Comparison of ENCODE assay signal across 28 cellular contexts in genomic region chr1:180033387-180033786, GRCh38.
DNase-seq lines count a peak whose midpoint lies in the region; ATAC-seq, FAIRE-seq and TF ChIP-seq lines count a peak whose summit lies in the region.
"Had no signal": no experiment of that assay in that cellular context is flagged by ENCODE, and none has a peak within 500 bp of the region (broad histone marks: within the 10 kb centered on the region; RNA-seq: fewer than 3 reads in every experiment).

No MANE protein-coding gene starts in this region.

- H3K4me2 ChIP-seq in GM23248 (ENCODE audit: unreplicated experiment) (no peak overlapping the region), osteoblast (ENCODE audit: insufficient read depth, low read length) (peak overlapping the region; percentile 32), HepG2 (ENCODE audit: low read depth, low read length) (no peak overlapping the region)
- H3K4me2 ChIP-seq: PC-9 had no signal

- TF ChIP-seq CTCF in osteoblast (IDR thresholded peaks at IDR 0.05; ENCODE audit: extremely low read depth, low read depth, low read length), result no peak
- TF ChIP-seq CTCF in HepG2 (CRISPR knock-in tag; IDR thresholded peaks at IDR 0.05), result no peak

- TF ChIP-seq POLR2A in HepG2 (IDR thresholded peaks at IDR 0.05; ENCODE audit: insufficient read depth in 1 of 2, low read depth in 2 of 2, low read length in 2 of 2), result no peak

- in situ Hi-C loops in GM23248 (cut with MboI), result no loop called here
- in situ Hi-C loops in HepG2 (cut with HindIII; ENCODE audit: extremely low pct_ligation_motif_present, low pct_unique_long_range_greater_than_20kb), result no loop called here

- H3K79me2 ChIP-seq in GM23248 (ENCODE audit: insufficient read depth), result peaks cover 18% of the 10 kb centered on the region; the same call in 1 of the 2 replicates
- peaks cover 17% of the 10 kb centered on the region for H3K79me2 ChIP-seq in osteoblast (ENCODE audit: insufficient read depth, low read length)
- H3K79me2 ChIP-seq in HepG2 (ENCODE audit: insufficient read depth, low read length), result no peaks in the 10 kb centered on the region

- no peak overlapping the region for H3K4me3 ChIP-seq in GM23248
- H3K4me3 ChIP-seq in osteoblast (ENCODE audit: insufficient read depth, low read length), result no peak overlapping the region
- no peak overlapping the region for H3K4me3 ChIP-seq in HepG2 (replicated peaks in 1 of 3; ENCODE audit: insufficient read depth in 1 of 3, low read depth in 2 of 3, low read length in 3 of 3)
- H3K4me3 ChIP-seq: A549, PC-9, SJCRH30 had no signal

- H3K27ac ChIP-seq in GM23248 (no peak overlapping the region), osteoblast (ENCODE audit: low read depth, low read length) (peak overlapping the region; percentile 58), HepG2 (ENCODE audit: extremely low read length, insufficient read depth, low read length) (no peak overlapping the region)
- H3K27ac ChIP-seq: A549, HL-60, PC-9, SJCRH30 had no signal

- no peak for TF ChIP-seq RAD21 in HepG2 (CRISPR knock-in tag; IDR thresholded peaks at IDR 0.05)

- WGBS in GM23248 (ENCODE audit: low coverage in 1 of 2, low lambda C conversion rate in 2 of 2, missing lambda C conversion rate in 2 of 2), 2 experiments, result 38 to 62% methylated on average over 1 of the region's 1 CpG
- 98% methylated on average over 1 of the region's 1 CpG for WGBS in HepG2 (ENCODE audit: low lambda C conversion rate)

- TF ChIP-seq EP300 in HepG2 (IDR thresholded peaks at IDR 0.05; ENCODE audit: low read depth in 2 of 2, low read length in 2 of 2) (no peak), HepG2 (CRISPR knock-in tag; IDR thresholded peaks at IDR 0.05; ENCODE audit: borderline replicate concordance) (no peak)

- H2AFZ ChIP-seq in GM23248, result no peak overlapping the region
- H2AFZ ChIP-seq in osteoblast (ENCODE audit: low read length), result no peak overlapping the region
- no peak overlapping the region for H2AFZ ChIP-seq in HepG2 (ENCODE audit: low read length)
- H2AFZ ChIP-seq: PC-9 had no signal

- no peaks in the 10 kb centered on the region for H3K9me2 ChIP-seq in GM23248 (ENCODE audit: insufficient read depth)

- intact Hi-C loops in HepG2 (cut with micrococcal nuclease; ENCODE audit: unreplicated experiment), result no loop called here

- DNase-seq in GM23248 (peak; percentile 7), fibroblast of peridontal ligament (ENCODE audit: extremely low read depth) (peak; percentile 24), osteoblast (ENCODE audit: insufficient read length, low spot score, missing footprints) (no peak), NCI-H1694 treated with DMSO at 0.1 percent for 48 hours (lab: John Stamatoyannopoulos, UW) (no peak), NCI-H446 (lab: John Stamatoyannopoulos, UW) (no peak), HepG2 (ENCODE audit: low spot score) (no peak)
- DNase-seq: C1 segment of cervical spinal cord; CD4-positive, alpha-beta memory T cell; COR-L47; DMS53; HCEC 1CT; KBM-7; MV-4-11; NCI-H1105; NCI-H1436 treated with DMSO at 0.1 percent for 48 hours; NCI-H1930; NCI-H2107; NCI-H446 treated with DMSO at 0.1 percent for 48 hours; NCI-H526; NK-92 treated with Interleukin-12 subunit alpha and Interleukin-12 subunit beta, amount 100 ng/mL, for 24 hours; PC-9; SJCRH30 had no signal

- no TSS peak for BruUV-seq in HepG2 (replicated peaks; lab: Mats Ljungman, UMichigan)

- POLR2A ChIA-PET in HepG2 (lab: Yijun Ruan, JAX), result no interaction called here

- H3K27me3 ChIP-seq in GM23248 (replicated peaks; ENCODE audit: insufficient read depth), result no peaks in the 10 kb centered on the region
- H3K27me3 ChIP-seq in osteoblast (ENCODE audit: insufficient read depth, low read length), result no peaks in the 10 kb centered on the region
- no peaks in the 10 kb centered on the region for H3K27me3 ChIP-seq in HepG2 (ENCODE audit: control insufficient read depth in 1 of 2, insufficient read depth in 2 of 2, low read length in 2 of 2)
- H3K27me3 ChIP-seq: SJCRH30 had no signal

- CTCF ChIA-PET in HepG2 (lab: Yijun Ruan, JAX; ENCODE audit: low intra/inter-chr PET ratio, low total read pairs), result no interaction called here

- H4K20me1 ChIP-seq in GM23248 (ENCODE audit: insufficient read depth) (no peaks in the 10 kb centered on the region; the same call in 1 of the 2 replicates), osteoblast (ENCODE audit: insufficient read depth, low read length) (no peaks in the 10 kb centered on the region), HepG2 (ENCODE audit: insufficient read depth, low read length) (no peaks in the 10 kb centered on the region)

- H3K9ac ChIP-seq in GM23248 (no peak overlapping the region), HepG2 (ENCODE audit: insufficient read depth, low read depth, low read length) (no peak overlapping the region)

- peaks cover 3% of the 10 kb centered on the region for H3F3A ChIP-seq in GM23248 (ENCODE audit: insufficient read depth)

- H3K36me3 ChIP-seq in GM23248 (ENCODE audit: low read depth), result peaks cover 24% of the 10 kb centered on the region
- peaks cover 19% of the 10 kb centered on the region for H3K36me3 ChIP-seq in osteoblast (ENCODE audit: insufficient read depth, low read length)
- H3K36me3 ChIP-seq in HepG2 (replicated peaks in 1 of 2; ENCODE audit: control insufficient read depth in 1 of 2, insufficient read depth in 2 of 2, low read length in 2 of 2), result peaks cover 11 to 59% of the 10 kb centered on the region in 2 experiments

- peaks cover 4% of the 10 kb centered on the region for H3K4me1 ChIP-seq in GM23248 (ENCODE audit: insufficient read depth)
- H3K4me1 ChIP-seq in osteoblast (ENCODE audit: insufficient read depth, low read length), result peaks cover 34% of the 10 kb centered on the region
- no peaks in the 10 kb centered on the region for H3K4me1 ChIP-seq in HepG2 (ENCODE audit: insufficient read depth, low read length)
- H3K4me1 ChIP-seq: SJCRH30 had no signal

- no peak for ATAC-seq in HepG2
- ATAC-seq: A549, Right ventricle myocardium inferior had no signal

- H3K9me3 ChIP-seq in GM23248 (ENCODE audit: low read depth), result no peaks in the 10 kb centered on the region
- no peaks in the 10 kb centered on the region for H3K9me3 ChIP-seq in osteoblast (ENCODE audit: low read depth, low read length)
- no peaks in the 10 kb centered on the region for H3K9me3 ChIP-seq in HepG2 (ENCODE audit: low read length)
- H3K9me3 ChIP-seq: A549, SJCRH30 had no signal

- FAIRE-seq in TTC549 (lab: Jason Lieb, UNC), result peak; percentile 72
- FAIRE-seq in HepG2 (lab: Jason Lieb, UNC), result no peak
- FAIRE-seq: A549, G401.6, H1 had no signal

TF ChIP-seq in HepG2, 621 proteins besides CTCF, POLR2A, EP300 and RAD21 (continues in another document):
- TF ChIP-seq HNF1A (IDR thresholded peaks at IDR 0.05; ENCODE audit: low read depth) (no peak), HNF1A (CRISPR knock-in tag; IDR thresholded peaks at IDR 0.05; ENCODE audit: borderline replicate concordance) (no peak), TCF7L2 (IDR thresholded peaks at IDR 0.05; ENCODE audit: low read depth, low read length) (no peak), ZNF564 (CRISPR knock-in tag; IDR thresholded peaks at IDR 0.05) (no peak), TEAD2 (CRISPR knock-in tag; IDR thresholded peaks at IDR 0.05) (no peak), NRL (CRISPR knock-in tag; IDR thresholded peaks at IDR 0.05; ENCODE audit: borderline replicate concordance) (no peak), POLR2AphosphoS5 (IDR thresholded peaks at IDR 0.05; ENCODE audit: low read depth, low read length) (no peak), E2F2 (CRISPR knock-in tag; IDR thresholded peaks at IDR 0.05; ENCODE audit: borderline replicate concordance) (no peak), ZNF207 (IDR thresholded peaks at IDR 0.05; ENCODE audit: borderline replicate concordance) (no peak), FOXK2 (IDR thresholded peaks at IDR 0.05) (no peak), FOXC1 (CRISPR knock-in tag; IDR thresholded peaks at IDR 0.05; ENCODE audit: borderline replicate concordance) (no peak), ZNF788 (CRISPR knock-in tag; IDR thresholded peaks at IDR 0.05; ENCODE audit: borderline replicate concordance) (no peak), ZFP37 (CRISPR knock-in tag; IDR thresholded peaks at IDR 0.05; ENCODE audit: borderline replicate concordance) (no peak), NFIC (IDR thresholded peaks at IDR 0.05; ENCODE audit: low read length) (no peak)

Comparison
In these comparisons a context has a peak if more than half of its experiments do, and no peak if none do; other contexts are left out.
1. DNase-seq: peak in GM23248 (single experiment) and fibroblast of peridontal ligament (single experiment); none in osteoblast (single experiment), NCI-H1694 treated with DMSO at 0.1 percent for 48 hours (single experiment), NCI-H446 (0 of 2) and HepG2 (single experiment).